In the genomic region with DNA sequence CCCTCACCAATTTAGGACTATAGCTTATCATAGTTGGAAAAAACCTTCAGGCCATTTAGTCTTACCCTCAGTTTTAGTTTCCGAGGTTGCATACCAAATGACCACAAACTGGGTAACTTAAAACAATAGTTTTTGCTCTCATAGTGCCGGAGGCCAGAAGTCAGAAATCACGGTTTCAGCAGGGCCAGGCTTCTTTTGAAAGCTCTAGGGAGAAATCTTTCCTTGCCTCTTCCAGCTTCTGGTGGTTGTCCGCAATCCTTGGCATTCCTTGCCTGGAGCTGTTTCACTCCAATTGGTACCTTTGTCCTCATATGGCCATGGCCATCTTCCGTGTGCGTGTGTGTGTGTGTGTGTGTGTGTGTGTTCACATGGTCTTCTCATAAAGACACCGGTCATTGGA, we compare ENCODE assay signal across 22 cellular contexts. TPM values are rescaled to one million over a fixed set of nuclear protein-coding genes. Genes with fewer than 3 reads are reported as not detected.
DNase-seq lines count a peak whose midpoint lies in the region; FAIRE-seq and TF ChIP-seq lines count a peak whose summit lies in the region.
"Had no signal": no experiment of that assay in that cellular context is flagged by ENCODE, and none has a peak within 500 bp of the region (broad histone marks: within the 10 kb centered on the region; RNA-seq: fewer than 3 reads in every experiment).

No MANE protein-coding gene starts in this region.

- 91% methylated on average over 7 of the region's 7 CpGs for WGBS in esophagus muscularis mucosa

- no peak for TF ChIP-seq POLR2A in esophagus muscularis mucosa (IDR thresholded peaks at IDR 0.05; ENCODE audit: low read depth)

- H3K36me3 ChIP-seq in MM.1S (replicated peaks; ENCODE audit: insufficient read depth, low read length) (no peaks in the 10 kb centered on the region), astrocyte (ENCODE audit: insufficient read depth, low read length) (no peaks in the 10 kb centered on the region), left ventricle myocardium inferior (no peaks in the 10 kb centered on the region), esophagus muscularis mucosa (no peaks in the 10 kb centered on the region)
- H3K36me3 ChIP-seq: MG63 had no signal

- TF ChIP-seq CTCF in MM.1S (IDR thresholded peaks at IDR 0.05; ENCODE audit: low read length) (no peak), astrocyte (IDR thresholded peaks at IDR 0.05; ENCODE audit: insufficient read depth, low read depth, low read length) (no peak), left ventricle myocardium inferior (IDR thresholded peaks at IDR 0.05; ENCODE audit: borderline replicate concordance) (no peak), esophagus muscularis mucosa (IDR thresholded peaks at IDR 0.05) (no peak)

- H3F3A ChIP-seq in MM.1S (ENCODE audit: insufficient read depth, low read length): peaks cover 14% of the 10 kb centered on the region; the same call in 1 of the 2 replicates

- no peak for TF ChIP-seq EP300 in esophagus muscularis mucosa (IDR thresholded peaks at IDR 0.05)

- H2AFZ ChIP-seq in MM.1S (ENCODE audit: low read length) (no peak overlapping the region), astrocyte (ENCODE audit: low read depth, low read length) (no peak overlapping the region)

- no peak overlapping the region for H3K9ac ChIP-seq in MM.1S (ENCODE audit: low read length)
- H3K9ac ChIP-seq in astrocyte (ENCODE audit: low read length): no peak overlapping the region
- H3K9ac ChIP-seq: SK-N-SH had no signal

- H3K4me3 ChIP-seq in MM.1S (ENCODE audit: low read length) (no peak overlapping the region), astrocyte (ENCODE audit: insufficient read depth, low read depth, low read length) (no peak overlapping the region), left ventricle myocardium inferior (no peak overlapping the region), esophagus muscularis mucosa (no peak overlapping the region)
- H3K4me3 ChIP-seq: MG63 had no signal

- no peaks in the 10 kb centered on the region for H3K9me2 ChIP-seq in MM.1S (replicated peaks; ENCODE audit: insufficient read depth, low read length)
- H3K9me2 ChIP-seq: SK-N-SH had no signal

- H3K79me2 ChIP-seq in MM.1S (ENCODE audit: low read length) (no peaks in the 10 kb centered on the region), astrocyte (ENCODE audit: insufficient read depth, low read length) (no peaks in the 10 kb centered on the region)

- no peaks in the 10 kb centered on the region for H3K27me3 ChIP-seq in MM.1S (replicated peaks; ENCODE audit: insufficient read depth, low read length)
- peaks cover 3% of the 10 kb centered on the region for H3K27me3 ChIP-seq in astrocyte (ENCODE audit: insufficient read depth, low read length)
- peaks cover 26% of the 10 kb centered on the region for H3K27me3 ChIP-seq in left ventricle myocardium inferior (ENCODE audit: low read depth)
- no peaks in the 10 kb centered on the region for H3K27me3 ChIP-seq in esophagus muscularis mucosa

- peak; percentile 26 for DNase-seq in EL
- peak; percentile 87 for DNase-seq in MM.1S
- no peak for DNase-seq in astrocyte (ENCODE audit: low read depth)
- DNase-seq in islet precursor cell: peak; percentile 88
- DNase-seq in NCI-H2171 (lab: John Stamatoyannopoulos, UW): no peak
- no peak for DNase-seq in left ventricle myocardium inferior
- no peak for DNase-seq in GM19239 (ENCODE audit: insufficient read length, low spot score)
- DNase-seq in esophagus muscularis mucosa (ENCODE audit: extremely low spot score): no peak
- DNase-seq: DMS79 treated with DMSO at 0.1 percent for 48 hours; GF-D8; GOT3; MG63; NCI-H1092; NCI-H146; NCI-H2081; NCI-H446 treated with DMSO at 0.1 percent for 48 hours; NK-92 treated with Interleukin-12 subunit alpha and Interleukin-12 subunit beta, amount 100 ng/mL, for 24 hours; Right ventricle myocardium superior; SK-N-SH had no signal

- no peaks in the 10 kb centered on the region for H4K20me1 ChIP-seq in MM.1S (ENCODE audit: insufficient read depth, low read length)
- H4K20me1 ChIP-seq in astrocyte (ENCODE audit: insufficient read depth, low read length): no peaks in the 10 kb centered on the region

- peaks cover 37% of the 10 kb centered on the region for H3K4me1 Mint-ChIP-seq in astrocyte (ENCODE audit: low read depth, unreplicated experiment)
- H3K4me1 Mint-ChIP-seq: B cell had no signal

- intact Hi-C loops in left ventricle myocardium inferior (cut with micrococcal nuclease) (no loop called here), esophagus muscularis mucosa (cut with DNase I) (no loop called here)

- H3K27ac Mint-ChIP-seq in astrocyte (ENCODE audit: unreplicated experiment): peak overlapping the region; percentile 44
- H3K27ac Mint-ChIP-seq: B cell had no signal

- no peaks in the 10 kb centered on the region for H3K9me3 ChIP-seq in MM.1S (replicated peaks; ENCODE audit: insufficient read depth, low read length)
- H3K9me3 ChIP-seq in astrocyte (ENCODE audit: insufficient read depth, low read depth, low read length): no peaks in the 10 kb centered on the region
- peaks cover 14% of the 10 kb centered on the region for H3K9me3 ChIP-seq in left ventricle myocardium inferior (replicated peaks)
- H3K9me3 ChIP-seq in esophagus muscularis mucosa: peaks cover 0 to 7% (median 3%) of the 10 kb centered on the region in 4 donors

- FAIRE-seq in astrocyte (lab: Jason Lieb, UNC) (no peak), GM19239 (lab: Jason Lieb, UNC) (no peak)
- FAIRE-seq: RCC 7860 had no signal

- H3K36me3 Mint-ChIP-seq in astrocyte (ENCODE audit: low read depth, unreplicated experiment): no peaks in the 10 kb centered on the region

- H3K9me3 Mint-ChIP-seq in astrocyte (ENCODE audit: unreplicated experiment): peaks cover 6% of the 10 kb centered on the region

- peaks cover 13% of the 10 kb centered on the region for H3K27me3 Mint-ChIP-seq in astrocyte (ENCODE audit: low read depth, unreplicated experiment)

- H3K4me2 ChIP-seq in MM.1S (ENCODE audit: low read depth, low read length) (peak overlapping the region; percentile 42), astrocyte (ENCODE audit: low read length) (no peak overlapping the region)
- H3K4me2 ChIP-seq: SK-N-SH had no signal

- H3K27ac ChIP-seq in MM.1S (ENCODE audit: low read length) (no peak overlapping the region; the same call in 1 of the 2 replicates), astrocyte (ENCODE audit: low read depth, low read length) (no peak overlapping the region), left ventricle myocardium inferior (replicated peaks) (no peak overlapping the region), esophagus muscularis mucosa (replicated peaks in 1 of 4) (no peak overlapping the region)
- H3K27ac ChIP-seq: HL-60 had no signal

- H3K4me3 Mint-ChIP-seq in astrocyte (ENCODE audit: unreplicated experiment): no peak overlapping the region
- H3K4me3 Mint-ChIP-seq: B cell had no signal

- peaks cover 36% of the 10 kb centered on the region for H3K4me1 ChIP-seq in MM.1S (ENCODE audit: low read length)
- peaks cover 12% of the 10 kb centered on the region for H3K4me1 ChIP-seq in astrocyte (ENCODE audit: insufficient read depth, low read length)
- peaks cover 9% of the 10 kb centered on the region for H3K4me1 ChIP-seq in left ventricle myocardium inferior
- H3K4me1 ChIP-seq in esophagus muscularis mucosa: peaks cover 0 to 17% (median 4%) of the 10 kb centered on the region in 4 donors

RNA-seq across cellular contexts. Expression of gene PLXNA2, which starts 12.4 kb away (rescaled TPM):
- total RNA-seq in astrocyte: 16.3 and 17.7 TPM in 2 replicates
- total RNA-seq in left ventricle myocardium inferior: 29.1 TPM
- total RNA-seq in esophagus muscularis mucosa: 10 to 100 TPM; 19.8 to 41.6 (median 27.9) TPM

Comparison
In these comparisons a context has a peak if more than half of its experiments do, and no peak if none do; other contexts are left out.
1. DNase-seq: peak in EL (single experiment), MM.1S (single experiment) and islet precursor cell (single experiment); none in astrocyte (single experiment), NCI-H2171 (single experiment), left ventricle myocardium inferior (single experiment), GM19239 (single experiment) and esophagus muscularis mucosa (single experiment).